Comparison of ENCODE assay signal across 1 cellular context in genomic region chr1:119885903-119886783, GRCh38.
TF ChIP-seq lines count a peak whose summit lies in the region.

No MANE protein-coding gene starts in this region.

TF ChIP-seq in HepG2, 621 proteins besides CTCF, POLR2A, EP300 and RAD21 (continued from another document):
- TF ChIP-seq AKNA (CRISPR knock-in tag; IDR thresholded peaks at IDR 0.05; ENCODE audit: borderline replicate concordance) (no peak), ZNF343 (CRISPR knock-in tag; IDR thresholded peaks at IDR 0.05) (no peak), AHDC1 (CRISPR knock-in tag; IDR thresholded peaks at IDR 0.05; ENCODE audit: borderline replicate concordance) (no peak)
TF ChIP-seq in HepG2: peak in this region for 3.
